In the genomic region with DNA sequence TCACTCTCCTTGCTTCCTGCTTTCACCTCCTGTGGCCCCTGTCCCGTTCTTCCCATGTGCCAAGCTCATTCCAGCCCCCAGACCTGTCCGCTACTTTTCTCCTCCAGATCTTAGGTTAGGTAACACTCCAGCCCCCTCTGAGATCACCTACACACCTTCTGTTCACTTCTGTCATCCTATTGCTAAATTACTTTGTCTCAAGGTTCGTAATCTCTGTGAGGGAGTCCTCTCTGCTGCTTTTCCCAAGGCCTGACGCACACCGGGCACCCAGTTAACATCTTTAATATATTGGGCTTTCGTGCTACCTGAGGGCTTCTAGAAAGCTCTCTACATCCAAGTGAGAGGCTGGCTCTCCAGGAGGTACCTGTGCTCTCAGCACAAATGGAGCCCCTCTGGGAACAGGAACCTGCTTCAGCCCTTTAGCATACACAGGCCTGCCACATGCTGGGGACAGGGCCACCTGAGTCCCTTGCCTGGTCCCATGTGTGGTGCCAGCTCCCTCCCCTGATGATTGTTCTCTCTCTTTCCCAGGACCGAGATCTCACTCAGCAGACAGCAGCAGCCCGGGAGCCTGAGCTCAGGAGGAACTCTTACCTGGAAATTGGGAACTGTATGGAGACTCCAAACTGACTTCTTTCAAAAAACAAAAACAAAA, we compare ENCODE assay signal across 2 cellular contexts.
TF ChIP-seq lines count a peak whose summit lies in the region.

No MANE protein-coding gene starts in this region.

TF ChIP-seq in WTC11, 78 proteins besides CTCF, POLR2A, EP300 and RAD21:
- TF ChIP-seq SOX15 (CRISPR knock-in tag; IDR thresholded peaks at IDR 0.05) (no peak), MYBL2 (CRISPR knock-in tag; IDR thresholded peaks at IDR 0.05) (no peak), SMAD3 (CRISPR knock-in tag; IDR thresholded peaks at IDR 0.05; ENCODE audit: borderline replicate concordance) (no peak), ESRRA (CRISPR knock-in tag; IDR thresholded peaks at IDR 0.05; ENCODE audit: borderline replicate concordance) (no peak), ZNF416 (CRISPR knock-in tag; IDR thresholded peaks at IDR 0.05) (no peak), NR3C1 (CRISPR knock-in tag; conservative IDR thresholded peaks at IDR 0.05; ENCODE audit: low read depth) (no peak), CBFB (CRISPR knock-in tag; IDR thresholded peaks at IDR 0.05; ENCODE audit: low read depth) (no peak), ZNF423 (CRISPR knock-in tag; IDR thresholded peaks at IDR 0.05) (no peak), ZNF396 (CRISPR knock-in tag; IDR thresholded peaks at IDR 0.05; ENCODE audit: borderline replicate concordance) (no peak)
- TF ChIP-seq, protein P1, sequence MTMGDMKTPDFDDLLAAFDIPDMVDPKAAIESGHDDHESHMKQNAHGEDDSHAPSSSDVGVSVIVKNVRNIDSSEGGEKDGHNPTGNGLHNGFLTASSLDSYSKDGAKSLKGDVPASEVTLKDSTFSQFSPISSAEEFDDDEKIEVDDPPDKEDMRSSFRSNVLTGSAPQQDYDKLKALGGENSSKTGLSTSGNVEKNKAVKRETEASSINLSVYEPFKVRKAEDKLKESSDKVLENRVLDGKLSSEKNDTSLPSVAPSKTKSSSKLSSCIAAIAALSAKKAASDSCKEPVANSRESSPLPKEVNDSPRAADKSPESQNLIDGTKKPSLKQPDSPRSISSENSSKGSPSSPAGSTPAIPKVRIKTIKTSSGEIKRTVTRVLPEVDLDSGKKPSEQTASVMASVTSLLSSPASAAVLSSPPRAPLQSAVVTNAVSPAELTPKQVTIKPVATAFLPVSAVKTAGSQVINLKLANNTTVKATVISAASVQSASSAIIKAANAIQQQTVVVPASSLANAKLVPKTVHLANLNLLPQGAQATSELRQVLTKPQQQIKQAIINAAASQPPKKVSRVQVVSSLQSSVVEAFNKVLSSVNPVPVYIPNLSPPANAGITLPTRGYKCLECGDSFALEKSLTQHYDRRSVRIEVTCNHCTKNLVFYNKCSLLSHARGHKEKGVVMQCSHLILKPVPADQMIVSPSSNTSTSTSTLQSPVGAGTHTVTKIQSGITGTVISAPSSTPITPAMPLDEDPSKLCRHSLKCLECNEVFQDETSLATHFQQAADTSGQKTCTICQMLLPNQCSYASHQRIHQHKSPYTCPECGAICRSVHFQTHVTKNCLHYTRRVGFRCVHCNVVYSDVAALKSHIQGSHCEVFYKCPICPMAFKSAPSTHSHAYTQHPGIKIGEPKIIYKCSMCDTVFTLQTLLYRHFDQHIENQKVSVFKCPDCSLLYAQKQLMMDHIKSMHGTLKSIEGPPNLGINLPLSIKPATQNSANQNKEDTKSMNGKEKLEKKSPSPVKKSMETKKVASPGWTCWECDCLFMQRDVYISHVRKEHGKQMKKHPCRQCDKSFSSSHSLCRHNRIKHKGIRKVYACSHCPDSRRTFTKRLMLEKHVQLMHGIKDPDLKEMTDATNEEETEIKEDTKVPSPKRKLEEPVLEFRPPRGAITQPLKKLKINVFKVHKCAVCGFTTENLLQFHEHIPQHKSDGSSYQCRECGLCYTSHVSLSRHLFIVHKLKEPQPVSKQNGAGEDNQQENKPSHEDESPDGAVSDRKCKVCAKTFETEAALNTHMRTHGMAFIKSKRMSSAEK (CRISPR knock-in tag; IDR thresholded peaks at IDR 0.05; ENCODE audit: borderline replicate concordance): no peak
- TF ChIP-seq, protein P2, sequence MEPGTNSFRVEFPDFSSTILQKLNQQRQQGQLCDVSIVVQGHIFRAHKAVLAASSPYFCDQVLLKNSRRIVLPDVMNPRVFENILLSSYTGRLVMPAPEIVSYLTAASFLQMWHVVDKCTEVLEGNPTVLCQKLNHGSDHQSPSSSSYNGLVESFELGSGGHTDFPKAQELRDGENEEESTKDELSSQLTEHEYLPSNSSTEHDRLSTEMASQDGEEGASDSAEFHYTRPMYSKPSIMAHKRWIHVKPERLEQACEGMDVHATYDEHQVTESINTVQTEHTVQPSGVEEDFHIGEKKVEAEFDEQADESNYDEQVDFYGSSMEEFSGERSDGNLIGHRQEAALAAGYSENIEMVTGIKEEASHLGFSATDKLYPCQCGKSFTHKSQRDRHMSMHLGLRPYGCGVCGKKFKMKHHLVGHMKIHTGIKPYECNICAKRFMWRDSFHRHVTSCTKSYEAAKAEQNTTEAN (CRISPR knock-in tag; IDR thresholded peaks at IDR 0.05): no peak
- TF ChIP-seq, protein P3, sequence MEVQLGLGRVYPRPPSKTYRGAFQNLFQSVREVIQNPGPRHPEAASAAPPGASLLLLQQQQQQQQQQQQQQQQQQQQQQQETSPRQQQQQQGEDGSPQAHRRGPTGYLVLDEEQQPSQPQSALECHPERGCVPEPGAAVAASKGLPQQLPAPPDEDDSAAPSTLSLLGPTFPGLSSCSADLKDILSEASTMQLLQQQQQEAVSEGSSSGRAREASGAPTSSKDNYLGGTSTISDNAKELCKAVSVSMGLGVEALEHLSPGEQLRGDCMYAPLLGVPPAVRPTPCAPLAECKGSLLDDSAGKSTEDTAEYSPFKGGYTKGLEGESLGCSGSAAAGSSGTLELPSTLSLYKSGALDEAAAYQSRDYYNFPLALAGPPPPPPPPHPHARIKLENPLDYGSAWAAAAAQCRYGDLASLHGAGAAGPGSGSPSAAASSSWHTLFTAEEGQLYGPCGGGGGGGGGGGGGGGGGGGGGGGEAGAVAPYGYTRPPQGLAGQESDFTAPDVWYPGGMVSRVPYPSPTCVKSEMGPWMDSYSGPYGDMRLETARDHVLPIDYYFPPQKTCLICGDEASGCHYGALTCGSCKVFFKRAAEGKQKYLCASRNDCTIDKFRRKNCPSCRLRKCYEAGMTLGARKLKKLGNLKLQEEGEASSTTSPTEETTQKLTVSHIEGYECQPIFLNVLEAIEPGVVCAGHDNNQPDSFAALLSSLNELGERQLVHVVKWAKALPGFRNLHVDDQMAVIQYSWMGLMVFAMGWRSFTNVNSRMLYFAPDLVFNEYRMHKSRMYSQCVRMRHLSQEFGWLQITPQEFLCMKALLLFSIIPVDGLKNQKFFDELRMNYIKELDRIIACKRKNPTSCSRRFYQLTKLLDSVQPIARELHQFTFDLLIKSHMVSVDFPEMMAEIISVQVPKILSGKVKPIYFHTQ (CRISPR knock-in tag; IDR thresholded peaks at IDR 0.05): no peak
- TF ChIP-seq, protein P4, sequence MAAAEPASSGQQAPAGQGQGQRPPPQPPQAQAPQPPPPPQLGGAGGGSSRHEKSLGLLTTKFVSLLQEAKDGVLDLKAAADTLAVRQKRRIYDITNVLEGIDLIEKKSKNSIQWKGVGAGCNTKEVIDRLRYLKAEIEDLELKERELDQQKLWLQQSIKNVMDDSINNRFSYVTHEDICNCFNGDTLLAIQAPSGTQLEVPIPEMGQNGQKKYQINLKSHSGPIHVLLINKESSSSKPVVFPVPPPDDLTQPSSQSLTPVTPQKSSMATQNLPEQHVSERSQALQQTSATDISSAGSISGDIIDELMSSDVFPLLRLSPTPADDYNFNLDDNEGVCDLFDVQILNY (CRISPR knock-in tag; IDR thresholded peaks at IDR 0.05): no peak
- TF ChIP-seq, protein P5, sequence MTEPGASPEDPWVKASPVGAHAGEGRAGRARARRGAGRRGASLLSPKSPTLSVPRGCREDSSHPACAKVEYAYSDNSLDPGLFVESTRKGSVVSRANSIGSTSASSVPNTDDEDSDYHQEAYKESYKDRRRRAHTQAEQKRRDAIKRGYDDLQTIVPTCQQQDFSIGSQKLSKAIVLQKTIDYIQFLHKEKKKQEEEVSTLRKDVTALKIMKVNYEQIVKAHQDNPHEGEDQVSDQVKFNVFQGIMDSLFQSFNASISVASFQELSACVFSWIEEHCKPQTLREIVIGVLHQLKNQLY (CRISPR knock-in tag; IDR thresholded peaks at IDR 0.05): no peak

TF ChIP-seq in HepG2, 621 proteins besides CTCF, POLR2A, EP300 and RAD21:
- peak; percentile 56; the same call in 1 of the 2 replicates for TF ChIP-seq SSRP1 (CRISPR knock-in tag; IDR thresholded peaks at IDR 0.05)
- TF ChIP-seq ZC3H13 (CRISPR knock-in tag; IDR thresholded peaks at IDR 0.05): peak; percentile 25
- TF ChIP-seq RBM22 (optimal IDR thresholded peaks at IDR 0.05; ENCODE audit: low read length): peak; percentile 99
- TF ChIP-seq KDM3A (CRISPR knock-in tag; IDR thresholded peaks at IDR 0.05; ENCODE audit: low read depth): no peak
- TF ChIP-seq ZEB1 (IDR thresholded peaks at IDR 0.05; ENCODE audit: insufficient replicate concordance, low read depth): no peak
- TF ChIP-seq, protein P6, sequence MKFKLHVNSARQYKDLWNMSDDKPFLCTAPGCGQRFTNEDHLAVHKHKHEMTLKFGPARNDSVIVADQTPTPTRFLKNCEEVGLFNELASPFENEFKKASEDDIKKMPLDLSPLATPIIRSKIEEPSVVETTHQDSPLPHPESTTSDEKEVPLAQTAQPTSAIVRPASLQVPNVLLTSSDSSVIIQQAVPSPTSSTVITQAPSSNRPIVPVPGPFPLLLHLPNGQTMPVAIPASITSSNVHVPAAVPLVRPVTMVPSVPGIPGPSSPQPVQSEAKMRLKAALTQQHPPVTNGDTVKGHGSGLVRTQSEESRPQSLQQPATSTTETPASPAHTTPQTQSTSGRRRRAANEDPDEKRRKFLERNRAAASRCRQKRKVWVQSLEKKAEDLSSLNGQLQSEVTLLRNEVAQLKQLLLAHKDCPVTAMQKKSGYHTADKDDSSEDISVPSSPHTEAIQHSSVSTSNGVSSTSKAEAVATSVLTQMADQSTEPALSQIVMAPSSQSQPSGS (CRISPR knock-in tag; IDR thresholded peaks at IDR 0.05): no peak
- TF ChIP-seq POLR2AphosphoS5 (IDR thresholded peaks at IDR 0.05; ENCODE audit: low read depth, low read length): peak; percentile 51; the same call in 1 of the 2 replicates
- TF ChIP-seq NR1H2 (CRISPR knock-in tag; IDR thresholded peaks at IDR 0.05; ENCODE audit: borderline replicate concordance, low read depth): no peak
